20 cellular contexts compared by ENCODE assay signal in genomic region chr11:117107701-117108590, GRCh38. TPM values are rescaled to one million over a fixed set of nuclear protein-coding genes. Genes with fewer than 3 reads are reported as not detected.
DNase-seq lines count a peak whose midpoint lies in the region; ATAC-seq, FAIRE-seq and TF ChIP-seq lines count a peak whose summit lies in the region.
"Had no signal": no experiment of that assay in that cellular context is flagged by ENCODE, and none has a peak within 500 bp of the region (broad histone marks: within the 10 kb centered on the region; RNA-seq: fewer than 3 reads in every experiment).

No MANE protein-coding gene starts in this region.

- no peak overlapping the region for H4K91ac ChIP-seq in H1 (replicated peaks; ENCODE audit: insufficient read length, low read length)

- H3K4me2 ChIP-seq in PC-3 (ENCODE audit: low read length) = no peak overlapping the region
- no peak overlapping the region for H3K4me2 ChIP-seq in H1 (ENCODE audit: insufficient read depth in 1 of 2, low read depth in 2 of 2, low read length in 2 of 2)
- peak overlapping the region; percentile 65 for H3K4me2 ChIP-seq in osteoblast (ENCODE audit: insufficient read depth, low read length)
- H3K4me2 ChIP-seq: SK-N-SH had no signal

- 81 to 100% methylated on average over 1 to 5 of the region's 5 CpGs for WGBS in H1 (ENCODE audit: extremely low coverage in 1 of 2, insufficient coverage in 1 of 2, insufficient read length in 1 of 2, insufficient replicate concordance in 2 of 2, low coverage in 1 of 2, low lambda C conversion rate in 2 of 2, missing lambda C conversion rate in 1 of 2), 2 experiments

- in situ Hi-C loops in ACHN (cut with HindIII; ENCODE audit: low pct_ligation_motif_present, low pct_unique_long_range_greater_than_20kb, low sequenced_read_pairs) = no loop called here

- TF ChIP-seq POLR2A in breast epithelium (IDR thresholded peaks at IDR 0.05) = no peak
- TF ChIP-seq POLR2A in H1 (IDR thresholded peaks at IDR 0.05; ENCODE audit: control extremely low read depth in 1 of 2, low read depth in 2 of 2, low read length in 2 of 2) = no peak

- H3K4me3 ChIP-seq in breast epithelium (no peak overlapping the region), PC-3 (ENCODE audit: low read length) (no peak overlapping the region), H1 (ENCODE audit: extremely low read depth in 1 of 4, insufficient read depth in 2 of 4, low read depth in 3 of 4, low read length in 4 of 4) (no peak overlapping the region), osteoblast (ENCODE audit: insufficient read depth, low read length) (no peak overlapping the region)

- no peak overlapping the region for H4K8ac ChIP-seq in H1 (ENCODE audit: extremely low read depth, insufficient read depth, low read length)

- H4K5ac ChIP-seq in H1 (ENCODE audit: insufficient read length, low read depth, low read length) = no peak overlapping the region

- no peaks in the 10 kb centered on the region for H3K36me3 Mint-ChIP-seq in MCF 10A (ENCODE audit: insufficient read depth, unreplicated experiment)
- H3K36me3 Mint-ChIP-seq in activated CD4-positive, alpha-beta T cell treated with anti-CD3 and anti-CD28 coated beads, Interleukin-2, amount 10 ng/mL, durations not matched to agents 24 days and 14 days (ENCODE audit: low read depth) = no peaks in the 10 kb centered on the region

- H3F3A ChIP-seq in PC-3 (ENCODE audit: low read length, unreplicated experiment) = no peaks in the 10 kb centered on the region

- no peak overlapping the region for H2BK20ac ChIP-seq in H1 (ENCODE audit: low read length)

- no peak for FAIRE-seq in H1 (lab: Jason Lieb, UNC)
- FAIRE-seq: G401.6, GM12892, GM19239 had no signal

- H3K27ac ChIP-seq in breast epithelium (no peak overlapping the region), PC-3 (ENCODE audit: low read length) (no peak overlapping the region), H1 (ENCODE audit: low read depth, low read length) (no peak overlapping the region), osteoblast (ENCODE audit: low read depth, low read length) (no peak overlapping the region)
- H3K27ac ChIP-seq: 22Rv1 had no signal

- no peak overlapping the region for H2BK15ac ChIP-seq in H1 (ENCODE audit: low read length)

- TF ChIP-seq CTCF in MCF 10A (IDR thresholded peaks at IDR 0.05; ENCODE audit: unreplicated experiment) = no peak
- TF ChIP-seq CTCF in breast epithelium (IDR thresholded peaks at IDR 0.05) = no peak
- TF ChIP-seq CTCF in PC-3 (conservative IDR thresholded peaks at IDR 0.05; ENCODE audit: low read depth, low read length) = no peak
- no peak for TF ChIP-seq CTCF in H1 (IDR thresholded peaks at IDR 0.05; ENCODE audit: control extremely low read depth in 1 of 3, insufficient read depth in 1 of 3, low read depth in 1 of 3, low read length in 3 of 3)
- no peak for TF ChIP-seq CTCF in osteoblast (IDR thresholded peaks at IDR 0.05; ENCODE audit: extremely low read depth, low read depth, low read length)

- CTCF ChIA-PET in MCF 10A (lab: Yijun Ruan, JAX) (interaction anchor here (0.7 to 11.0 kb wide), 2 partner anchors 142 to 231 kb away, joined by 3 to 232 read pairs; no protein-coding TSS in a partner anchor), PC-3 (lab: Charles Lee) (no interaction called here), H1 (lab: Charles Lee; ENCODE audit: partially characterized antibody) (interaction anchor here (0.6 to 4.5 kb wide), 8 partner anchors 9 to 317 kb away, joined by 3 to 65 read pairs (median 6); partner anchors contain the start of gene APOA5)

- no peak for TF ChIP-seq EP300 in H1 (IDR thresholded peaks at IDR 0.05; ENCODE audit: borderline replicate concordance in 1 of 2, low read depth in 2 of 2, low read length in 2 of 2)

- ATAC-seq in PC-3 = no peak
- no peak for ATAC-seq in HG03196 (IDR thresholded peaks at IDR 0.05; ENCODE audit: unreplicated experiment)

- H3K27me3 ChIP-seq in breast epithelium (no peaks in the 10 kb centered on the region), PC-3 (ENCODE audit: low read length) (no peaks in the 10 kb centered on the region), H1 (replicated peaks in 1 of 4; ENCODE audit: control insufficient read depth in 3 of 4, extremely low read depth in 1 of 4, insufficient read depth in 3 of 4, low read length in 3 of 4) (no peaks in the 10 kb centered on the region), osteoblast (ENCODE audit: insufficient read depth, low read length) (no peaks in the 10 kb centered on the region)

- no peaks in the 10 kb centered on the region for H3K9me3 ChIP-seq in breast epithelium
- no peaks in the 10 kb centered on the region for H3K9me3 ChIP-seq in PC-3 (ENCODE audit: low read length)
- H3K9me3 ChIP-seq in H1 (ENCODE audit: insufficient read depth in 2 of 2, low read depth in 1 of 2, low read length in 1 of 2) = no peaks in the 10 kb centered on the region; a peak in 1 of 4 replicates
- H3K9me3 ChIP-seq in osteoblast (ENCODE audit: low read depth, low read length) = no peaks in the 10 kb centered on the region
- H3K9me3 ChIP-seq: SK-N-SH had no signal

- no peak overlapping the region for H2AK5ac ChIP-seq in H1 (ENCODE audit: low read depth, low read length)

- no peak overlapping the region for H3K18ac ChIP-seq in H1 (ENCODE audit: extremely low read depth, low read length)

- BruUV-seq in MCF 10A (replicated peaks; lab: Mats Ljungman, UMichigan) (no TSS peak), PC-3 (replicated peaks; lab: Mats Ljungman, UMichigan) (no TSS peak)

- H3K14ac ChIP-seq in H1 (ENCODE audit: insufficient read length) = no peak overlapping the region

- H3K56ac ChIP-seq in H1 (replicated peaks; ENCODE audit: insufficient read length, low read depth, low read length) = no peak overlapping the region

- H3K4me1 Mint-ChIP-seq in MCF 10A (ENCODE audit: insufficient read depth, unreplicated experiment) = no peaks in the 10 kb centered on the region
- no peaks in the 10 kb centered on the region for H3K4me1 Mint-ChIP-seq in activated CD4-positive, alpha-beta T cell treated with anti-CD3 and anti-CD28 coated beads, Interleukin-2, amount 10 ng/mL, durations not matched to agents 24 days and 14 days

- H2BK5ac ChIP-seq in H1 (ENCODE audit: low read depth, low read length) = no peak overlapping the region

- no peaks in the 10 kb centered on the region for H4K20me1 ChIP-seq in PC-3 (ENCODE audit: low read length)
- H4K20me1 ChIP-seq in H1 (replicated peaks in 1 of 2; ENCODE audit: control insufficient read depth in 1 of 2, insufficient read depth in 2 of 2, low read length in 2 of 2) = no peaks in the 10 kb centered on the region
- H4K20me1 ChIP-seq in osteoblast (ENCODE audit: insufficient read depth, low read length) = no peaks in the 10 kb centered on the region

- H3K79me2 ChIP-seq in PC-3 (ENCODE audit: low read length) = no peaks in the 10 kb centered on the region
- no peaks in the 10 kb centered on the region for H3K79me2 ChIP-seq in H1 (ENCODE audit: control insufficient read depth in 1 of 2, insufficient read depth in 2 of 2, low read length in 2 of 2)
- no peaks in the 10 kb centered on the region for H3K79me2 ChIP-seq in osteoblast (ENCODE audit: insufficient read depth, low read length)

- H3K36me3 ChIP-seq in breast epithelium = no peaks in the 10 kb centered on the region
- H3K36me3 ChIP-seq in PC-3 (ENCODE audit: low read depth, low read length) = no peaks in the 10 kb centered on the region
- no peaks in the 10 kb centered on the region for H3K36me3 ChIP-seq in H1 (ENCODE audit: control insufficient read depth in 2 of 4, insufficient read depth in 4 of 4, low read length in 3 of 4)
- no peaks in the 10 kb centered on the region for H3K36me3 ChIP-seq in osteoblast (ENCODE audit: insufficient read depth, low read length)

- peak overlapping the region; percentile 12; the same call in 1 of the 2 replicates for H2AFZ ChIP-seq in PC-3 (ENCODE audit: low read length)
- no peak overlapping the region for H2AFZ ChIP-seq in H1 (ENCODE audit: low read length)
- peak overlapping the region; percentile 56 for H2AFZ ChIP-seq in osteoblast (ENCODE audit: low read length)

- TF ChIP-seq RAD21 in H1 (IDR thresholded peaks at IDR 0.05 in 1 of 2, conservative IDR thresholded peaks at IDR 0.05 in 1 of 2; ENCODE audit: low read depth in 2 of 2, low read length in 2 of 2) = no peak

- no peak overlapping the region for H2BK12ac ChIP-seq in H1 (ENCODE audit: low read depth, low read length)

- no peaks in the 10 kb centered on the region for H3K27me3 Mint-ChIP-seq in MCF 10A (ENCODE audit: insufficient read depth, unreplicated experiment)
- H3K27me3 Mint-ChIP-seq in activated CD4-positive, alpha-beta T cell treated with anti-CD3 and anti-CD28 coated beads, Interleukin-2, amount 10 ng/mL, durations not matched to agents 24 days and 14 days = peaks cover 5% of the 10 kb centered on the region

- no peaks in the 10 kb centered on the region for H3K79me1 ChIP-seq in H1 (ENCODE audit: low read depth, low read length)

- H3K23ac ChIP-seq in H1 (ENCODE audit: insufficient read length) = no peak overlapping the region

- POLR2A ChIA-PET in MCF 10A (lab: Yijun Ruan, JAX) = interaction anchor here (1.0 to 2.3 kb wide), 4 partner anchors 9 to 272 kb away, joined by 3 to 7 read pairs (median 4); partner anchors contain the start of gene PAFAH1B2
- POLR2A ChIA-PET in PC-3 (lab: Charles Lee; ENCODE audit: unreplicated experiment) = no interaction called here
- POLR2A ChIA-PET in H1 (lab: Charles Lee; ENCODE audit: partially characterized antibody) = interaction anchor here (0.7 kb wide), 2 partner anchors 187 to 325 kb away, joined by 3 read pairs; no protein-coding TSS in a partner anchor

- intact Hi-C loops in MCF 10A (cut with micrococcal nuclease) = loop anchor here (5.0 kb wide), 1 partner anchor 336 kb away; the partner anchor contains the start of gene BUD13
- intact Hi-C loops in breast epithelium (cut with DNase I; ENCODE audit: low total_unique reads) = no loop called here
- intact Hi-C loops in PC-3 (cut with micrococcal nuclease) = loop anchor here (2.0 to 5.0 kb wide), 4 partner anchors 181 to 375 kb away; partner anchors contain the start of genes APOA5 and BUD13
- intact Hi-C loops in activated CD4-positive, alpha-beta T cell treated with anti-CD3 and anti-CD28 coated beads, Interleukin-2, amount 10 ng/mL, durations not matched to agents 24 days and 14 days (cut with micrococcal nuclease) = no loop called here

- no peak overlapping the region for H3K4ac ChIP-seq in H1 (replicated peaks; ENCODE audit: insufficient read length, low read depth, low read length)

- H3K9me3 Mint-ChIP-seq in MCF 10A (ENCODE audit: unreplicated experiment) = no peaks in the 10 kb centered on the region
- H3K9me3 Mint-ChIP-seq in activated CD4-positive, alpha-beta T cell treated with anti-CD3 and anti-CD28 coated beads, Interleukin-2, amount 10 ng/mL, durations not matched to agents 24 days and 14 days = no peaks in the 10 kb centered on the region

- no peak overlapping the region for H2BK120ac ChIP-seq in H1 (replicated peaks; ENCODE audit: low read depth, low read length)

- H3K4me1 ChIP-seq in breast epithelium (no peaks in the 10 kb centered on the region), PC-3 (ENCODE audit: insufficient read depth, low read length) (peaks cover 3% of the 10 kb centered on the region; the same call in 1 of the 2 replicates), H1 (replicated peaks in 1 of 4; ENCODE audit: control insufficient read depth in 3 of 4, insufficient read depth in 4 of 4, low read length in 3 of 4) (no peaks in the 10 kb centered on the region), osteoblast (ENCODE audit: insufficient read depth, low read length) (peaks cover 8% of the 10 kb centered on the region)

- H3K27ac Mint-ChIP-seq in MCF 10A (ENCODE audit: low read depth, unreplicated experiment) = no peak overlapping the region
- H3K27ac Mint-ChIP-seq in activated CD4-positive, alpha-beta T cell treated with anti-CD3 and anti-CD28 coated beads, Interleukin-2, amount 10 ng/mL, durations not matched to agents 24 days and 14 days = no peak overlapping the region

- H3K9ac ChIP-seq in PC-3 (ENCODE audit: low read length) (no peak overlapping the region), H1 (replicated peaks in 1 of 4; ENCODE audit: extremely low read depth in 1 of 4, low read depth in 3 of 4, low read length in 3 of 4) (no peak overlapping the region)
- H3K9ac ChIP-seq: SK-N-SH had no signal

- H3K4me3 Mint-ChIP-seq in MCF 10A (ENCODE audit: unreplicated experiment) = no peak overlapping the region
- no peak overlapping the region for H3K4me3 Mint-ChIP-seq in activated CD4-positive, alpha-beta T cell treated with anti-CD3 and anti-CD28 coated beads, Interleukin-2, amount 10 ng/mL, durations not matched to agents 24 days and 14 days

- no peaks in the 10 kb centered on the region for H3K9me2 ChIP-seq in PC-3 (replicated peaks; ENCODE audit: low read length)
- H3K9me2 ChIP-seq: SK-N-SH had no signal

- no peaks in the 10 kb centered on the region for H3K23me2 ChIP-seq in H1 (ENCODE audit: low read depth, low read length)

- peak; percentile 25 for DNase-seq in MCF 10A (ENCODE audit: unreplicated experiment)
- DNase-seq in breast epithelium (ENCODE audit: low spot score in 2 of 2) = no peak
- no peak for DNase-seq in PC-3
- no peak for DNase-seq in H1 (ENCODE audit: low read depth in 1 of 2, low spot score in 2 of 2)
- peak; percentile 79 for DNase-seq in osteoblast (ENCODE audit: insufficient read length, low spot score, missing footprints)
- DNase-seq in activated CD4-positive, alpha-beta T cell treated with anti-CD3 and anti-CD28 coated beads, Interleukin-2, amount 10 ng/mL, durations not matched to agents 24 days and 14 days = no peak
- DNase-seq in ACHN = no peak
- DNase-seq: AML-193, Caco-2, DMS53, NCI-H1436, NCI-H2081, NCI-H2227 treated with DMSO at 0.1 percent for 48 hours, NCI-H526, SK-N-SH had no signal

RNA-seq across cellular contexts. Expression of gene SIK3, which starts 9.7 kb away (rescaled TPM):
- total RNA-seq in MCF 10A (2022) (33.3 and 36.5 TPM in 2 replicates), breast epithelium (100 to 1,000 TPM in 1 of 3 donors, 10 to 100 TPM in 2; 26.9 to 110 (median 57.0) TPM), PC-3 (2014; rRNA removed) (14.5 and 17.4 TPM in 2 replicates), osteoblast (24.8 and 25.7 TPM in 2 replicates)
- 32.1 and 32.6 TPM in 2 replicates for total RNA-seq in H1 (2021; fragmentation: NEBNext Ultra II Directional; extraction: Animal tissue kit (Norgen Biotek cat#: 25700))
- polyA plus RNA-seq in H1 (2011; rRNA removed) = 18.3 and 19.9 TPM in 2 replicates
- 12.0 TPM for polyA plus RNA-seq in H1 (2011; cell fraction: cytosol; rRNA removed)
- 29.2 TPM for polyA plus RNA-seq in H1 (2011; cell fraction: nucleus; rRNA removed)
- polyA plus RNA-seq in H1 (2012, experiment 1 of 2) = 15.5 to 19.3 TPM (median 18.7 TPM) in 4 replicates
- polyA plus RNA-seq in H1 (2012, experiment 2 of 2) = 6.3 TPM
- 10.8 TPM for polyA plus RNA-seq in H1 (2013, experiment 1 of 2)
- polyA plus RNA-seq in H1 (2013, experiment 2 of 2) = 10.3 TPM
- polyA minus RNA-seq in H1 (2011; rRNA and poly(A)+ RNA removed) = 20.9 and 24.9 TPM in 2 replicates
- polyA minus RNA-seq in H1 (2011; cell fraction: cytosol; rRNA and poly(A)+ RNA removed) = 19.3 TPM
- 42.0 TPM for polyA minus RNA-seq in H1 (2011; cell fraction: nucleus; rRNA and poly(A)+ RNA removed)
- total RNA-seq in activated CD4-positive, alpha-beta T cell treated with anti-CD3 and anti-CD28 coated beads, Interleukin-2, amount 10 ng/mL, durations not matched to agents 24 days and 14 days = 38.4 and 38.7 TPM in 2 replicates

RNA-seq across cellular contexts. Expression of gene PAFAH1B2, which starts 36.1 kb away (rescaled TPM):
- total RNA-seq in MCF 10A (2022) = 146 and 174 TPM in 2 replicates
- total RNA-seq in breast epithelium = 10 to 100 TPM; 76.8 to 92.2 (median 86.2) TPM
- total RNA-seq in PC-3 (2014; rRNA removed) = 88.6 and 91.6 TPM in 2 replicates
- 151 and 161 TPM in 2 replicates for total RNA-seq in H1 (2021; fragmentation: NEBNext Ultra II Directional; extraction: Animal tissue kit (Norgen Biotek cat#: 25700))
- 26.2 and 38.2 TPM in 2 replicates for polyA plus RNA-seq in H1 (2011; rRNA removed)
- polyA plus RNA-seq in H1 (2011; cell fraction: cytosol; rRNA removed) = 38.1 TPM
- 26.6 TPM for polyA plus RNA-seq in H1 (2011; cell fraction: nucleus; rRNA removed)
- 59.5 to 77.0 TPM (median 64.7 TPM) in 4 replicates for polyA plus RNA-seq in H1 (2012, experiment 1 of 2)
- polyA plus RNA-seq in H1 (2012, experiment 2 of 2) = 19.8 TPM
- polyA plus RNA-seq in H1 (2013, experiment 1 of 2) = 66.1 TPM
- polyA plus RNA-seq in H1 (2013, experiment 2 of 2) = 68.8 TPM
- 256 and 265 TPM in 2 replicates for polyA minus RNA-seq in H1 (2011; rRNA and poly(A)+ RNA removed)
- polyA minus RNA-seq in H1 (2011; cell fraction: cytosol; rRNA and poly(A)+ RNA removed) = 130 TPM
- polyA minus RNA-seq in H1 (2011; cell fraction: nucleus; rRNA and poly(A)+ RNA removed) = 53.9 TPM
- 141 and 151 TPM in 2 replicates for total RNA-seq in osteoblast
- total RNA-seq in activated CD4-positive, alpha-beta T cell treated with anti-CD3 and anti-CD28 coated beads, Interleukin-2, amount 10 ng/mL, durations not matched to agents 24 days and 14 days = 79.8 and 81.0 TPM in 2 replicates

Comparison
In these comparisons a context has a peak if more than half of its experiments do, and no peak if none do; other contexts are left out.
1. DNase-seq: peak in MCF 10A (single experiment) and osteoblast (single experiment); none in breast epithelium (0 of 2), PC-3 (single experiment), H1 (0 of 2), activated CD4-positive, alpha-beta T cell treated with anti-CD3 and anti-CD28 coated beads, Interleukin-2, amount 10 ng/mL, durations not matched to agents 24 days and 14 days (single experiment) and ACHN (single experiment).
2. intact Hi-C loops: an anchor here in MCF 10A (5.0 kb wide) and PC-3 (2.0 to 5.0 kb wide); none called in breast epithelium and activated CD4-positive, alpha-beta T cell treated with anti-CD3 and anti-CD28 coated beads, Interleukin-2, amount 10 ng/mL, durations not matched to agents 24 days and 14 days.